Comparison of ENCODE assay signal across 19 cellular contexts in the genomic region with DNA sequence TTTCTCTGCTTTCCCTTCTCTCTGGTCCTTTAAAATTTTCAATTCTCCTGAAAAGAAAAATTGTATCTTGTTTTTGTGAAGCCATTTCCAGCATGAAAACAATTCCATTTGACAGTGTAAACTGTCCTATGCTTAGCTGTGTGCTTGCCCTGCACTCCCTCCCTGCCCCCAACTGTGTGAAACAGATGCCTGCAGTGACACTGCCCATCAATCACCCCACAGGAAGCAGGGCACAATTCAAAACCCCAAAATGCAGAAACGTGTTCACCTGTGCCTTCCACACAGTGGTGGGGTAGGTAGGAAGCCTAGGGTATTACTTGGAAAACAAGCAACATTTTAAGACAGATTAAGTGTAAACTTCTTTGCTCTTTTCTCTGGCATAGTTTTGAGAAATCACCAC. TPM values are rescaled to one million over a fixed set of nuclear protein-coding genes. Genes with fewer than 3 reads are reported as not detected.
DNase-seq lines count a peak whose midpoint lies in the region; TF ChIP-seq lines count a peak whose summit lies in the region.
"Had no signal": no experiment of that assay in that cellular context is flagged by ENCODE, and none has a peak within 500 bp of the region (broad histone marks: within the 10 kb centered on the region; RNA-seq: fewer than 3 reads in every experiment).

No MANE protein-coding gene starts in this region.

- H3K4me2 ChIP-seq in hepatocyte (peak overlapping the region; percentile 51), neural progenitor cell (peak overlapping the region; percentile 46)

- H2AFZ ChIP-seq in hepatocyte (no peak overlapping the region), neural progenitor cell (replicated peaks) (no peak overlapping the region)
- H2AFZ ChIP-seq: GM23248 had no signal

- H3K4me1 ChIP-seq in HEK293 (ENCODE audit: control insufficient read depth, insufficient read depth, low read length), result no peaks in the 10 kb centered on the region
- peaks cover 4% of the 10 kb centered on the region for H3K4me1 ChIP-seq in hepatocyte (ENCODE audit: insufficient read depth)
- peaks cover 17% of the 10 kb centered on the region for H3K4me1 ChIP-seq in neural progenitor cell
- peaks cover 3% of the 10 kb centered on the region for H3K4me1 ChIP-seq in CD4-positive, alpha-beta memory T cell (ENCODE audit: insufficient read depth, low read length)
- H3K4me1 ChIP-seq: SJSA1 had no signal

- H3K27ac Mint-ChIP-seq in neural progenitor cell (no peak overlapping the region), immature natural killer cell (no peak overlapping the region)
- no peak overlapping the region for H3K27ac Mint-ChIP-seq in CD4-positive, alpha-beta memory T cell
- H3K27ac Mint-ChIP-seq: CD4-positive, CD25-positive, alpha-beta regulatory T cell; IgD-negative memory B cell had no signal

- DNase-seq in NCI-H69 (lab: John Stamatoyannopoulos, UW) (peak; percentile 65), hepatocyte (ENCODE audit: low spot score) (no peak), neural progenitor cell (ENCODE audit: low spot score) (peak; percentile 18), immature natural killer cell (no peak), NCI-H1930 (lab: John Stamatoyannopoulos, UW) (no peak)
- no peak for DNase-seq in activated naive CD4-positive, alpha-beta T cell treated with anti-CD3 and anti-CD28 coated beads, Interleukin-2, amount 50 U/mL, for 16 hours
- no peak for DNase-seq in CD4-positive, alpha-beta memory T cell
- DNase-seq: ACHN; CD4-positive, CD25-positive, alpha-beta regulatory T cell; DMS79; GM23248; NCI-H1048; NCI-H187 treated with DMSO at 0.1 percent for 48 hours; NCI-H2171 treated with DMSO at 0.1 percent for 48 hours; PC-3 had no signal

- H3K4me1 Mint-ChIP-seq in neural progenitor cell (peaks cover 20% of the 10 kb centered on the region), immature natural killer cell (peaks cover 3 to 5% of the 10 kb centered on the region in 2 donors)
- peaks cover 1 to 6% (median 4%) of the 10 kb centered on the region in 4 donors for H3K4me1 Mint-ChIP-seq in CD4-positive, alpha-beta memory T cell

- H3K9ac ChIP-seq in neural progenitor cell, result no peak overlapping the region
- H3K9ac ChIP-seq: GM23248 had no signal

- no peaks in the 10 kb centered on the region for H3K9me2 ChIP-seq in hepatocyte (replicated peaks; ENCODE audit: insufficient read depth)

- WGBS in hepatocyte (ENCODE audit: low lambda C conversion rate, missing lambda C conversion rate), result 18% methylated on average over 1 of the region's 1 CpG

- H3K79me2 ChIP-seq in hepatocyte, result no peaks in the 10 kb centered on the region
- H3K79me2 ChIP-seq in neural progenitor cell (ENCODE audit: low read depth), result no peaks in the 10 kb centered on the region

- H3K9me3 ChIP-seq in HEK293 (ENCODE audit: control insufficient read depth, insufficient read depth, low read depth, low read length) (no peaks in the 10 kb centered on the region), hepatocyte (ENCODE audit: low read depth) (no peaks in the 10 kb centered on the region), neural progenitor cell (ENCODE audit: low read depth) (no peaks in the 10 kb centered on the region)
- no peaks in the 10 kb centered on the region for H3K9me3 ChIP-seq in CD4-positive, alpha-beta memory T cell (ENCODE audit: control insufficient read depth in 1 of 2, low read length in 2 of 2)
- H3K9me3 ChIP-seq: SJSA1 had no signal

- H3F3A ChIP-seq in neural progenitor cell (ENCODE audit: low read depth), result peaks cover 6% of the 10 kb centered on the region

- no peak for TF ChIP-seq CTCF in HEK293 (tag by site-specific recombination; IDR thresholded peaks at IDR 0.05)
- TF ChIP-seq CTCF in hepatocyte (IDR thresholded peaks at IDR 0.05; ENCODE audit: poor library complexity), result no peak
- TF ChIP-seq CTCF in neural progenitor cell (IDR thresholded peaks at IDR 0.05), result no peak

- no peak overlapping the region for H3K27ac ChIP-seq in HEK293 (ENCODE audit: extremely low read depth, low read depth, low read length)
- no peak overlapping the region for H3K27ac ChIP-seq in hepatocyte
- H3K27ac ChIP-seq in neural progenitor cell, result no peak overlapping the region
- no peak overlapping the region for H3K27ac ChIP-seq in CD4-positive, alpha-beta memory T cell (ENCODE audit: low read depth, low read length)
- H3K27ac ChIP-seq: GM23248, SJSA1 had no signal

- H3K9me3 Mint-ChIP-seq in neural progenitor cell (peaks cover 6% of the 10 kb centered on the region), immature natural killer cell (peaks cover 0 to 1% (median 0%) of the 10 kb centered on the region in 6 donors)
- H3K9me3 Mint-ChIP-seq in CD4-positive, alpha-beta memory T cell, result no peaks in the 10 kb centered on the region
- H3K9me3 Mint-ChIP-seq: CD4-positive, CD25-positive, alpha-beta regulatory T cell had no signal

- H3K27me3 Mint-ChIP-seq in neural progenitor cell (ENCODE audit: insufficient read depth, low read depth), result peaks cover 13% of the 10 kb centered on the region
- H3K27me3 Mint-ChIP-seq in CD4-positive, alpha-beta memory T cell, result peaks cover 21 to 37% of the 10 kb centered on the region in 2 donors
- H3K27me3 Mint-ChIP-seq in immature natural killer cell (ENCODE audit: low read depth in 3 of 3), result peaks cover 2 to 4% (median 3%) of the 10 kb centered on the region in 3 donors

- H3K4me3 Mint-ChIP-seq in neural progenitor cell (no peak overlapping the region), immature natural killer cell (no peak overlapping the region)
- H3K4me3 Mint-ChIP-seq in CD4-positive, alpha-beta memory T cell, result no peak overlapping the region
- H3K4me3 Mint-ChIP-seq: CD4-positive, CD25-positive, alpha-beta regulatory T cell; IgD-negative memory B cell had no signal

- peaks cover 3% of the 10 kb centered on the region for H3K36me3 Mint-ChIP-seq in neural progenitor cell
- peaks cover 0 to 10% of the 10 kb centered on the region in 2 donors for H3K36me3 Mint-ChIP-seq in CD4-positive, alpha-beta memory T cell
- peaks cover 0 to 4% (median 3%) of the 10 kb centered on the region in 3 donors for H3K36me3 Mint-ChIP-seq in immature natural killer cell
- H3K36me3 Mint-ChIP-seq: CD4-positive, CD25-positive, alpha-beta regulatory T cell had no signal

- H4K20me1 ChIP-seq in hepatocyte (ENCODE audit: insufficient read depth, poor library complexity, severe bottlenecking) (no peaks in the 10 kb centered on the region), neural progenitor cell (ENCODE audit: low read depth) (no peaks in the 10 kb centered on the region)

- POLR2A ChIA-PET in HEK293 (lab: Yijun Ruan, JAX), result no interaction called here
- POLR2A ChIA-PET in CD4-positive, alpha-beta memory T cell (lab: Charles Lee; ENCODE audit: partially characterized antibody), result no interaction called here

- H3K27me3 ChIP-seq in hepatocyte (no peaks in the 10 kb centered on the region), neural progenitor cell (peaks cover 10% of the 10 kb centered on the region)
- H3K27me3 ChIP-seq in CD4-positive, alpha-beta memory T cell (ENCODE audit: insufficient read depth, low read length), result peaks cover 5% of the 10 kb centered on the region

- H3K4me3 ChIP-seq in HEK293 (ENCODE audit: low read depth, low read length) (no peak overlapping the region), hepatocyte (no peak overlapping the region), neural progenitor cell (no peak overlapping the region)
- H3K4me3 ChIP-seq in CD4-positive, alpha-beta memory T cell (ENCODE audit: low read length in 2 of 2), result no peak overlapping the region
- H3K4me3 ChIP-seq: GM12878, GM23248, SJSA1 had no signal

- CTCF ChIA-PET in HEK293 (lab: Yijun Ruan, JAX), result no interaction called here
- CTCF ChIA-PET in CD4-positive, alpha-beta memory T cell (lab: Charles Lee; ENCODE audit: partially characterized antibody), result no interaction called here

- intact Hi-C loops in CD4-positive, alpha-beta memory T cell (cut with micrococcal nuclease), result no loop called here

- no peaks in the 10 kb centered on the region for H3K36me3 ChIP-seq in HEK293 (ENCODE audit: control insufficient read depth in 2 of 2, insufficient read depth in 1 of 2, low read length in 2 of 2)
- no peaks in the 10 kb centered on the region for H3K36me3 ChIP-seq in hepatocyte (replicated peaks; ENCODE audit: insufficient read depth, low read depth)
- H3K36me3 ChIP-seq in neural progenitor cell, result no peaks in the 10 kb centered on the region
- H3K36me3 ChIP-seq in CD4-positive, alpha-beta memory T cell (ENCODE audit: insufficient read depth, low read length), result no peaks in the 10 kb centered on the region
- H3K36me3 ChIP-seq: SJSA1 had no signal

TF ChIP-seq in HEK293, 187 proteins besides CTCF, POLR2A, EP300 and RAD21 (continues in another document):
- peak; percentile 81 for TF ChIP-seq ZIC2 (tag by site-specific recombination; IDR thresholded peaks at IDR 0.05)

RNA-seq across cellular contexts. Expression of a gene that starts 6.2 kb away (rescaled TPM):
- total RNA-seq in hepatocyte (3.1 TPM in 2 replicates), neural progenitor cell (ENCODE audit: low replicate concordance) (3.0 and 4.8 TPM in 2 replicates)
- polyA plus RNA-seq in hepatocyte (1.7 and 2.1 TPM in 2 replicates), immature natural killer cell (not detected)
- under 1 TPM; 0.11 to 0.29 TPM for total RNA-seq in CD4-positive, alpha-beta memory T cell
- under 1 TPM in 1 of 2 donors, not detected in 1; 0.03 TPM for polyA plus RNA-seq in CD4-positive, alpha-beta memory T cell
- polyA plus RNA-seq: CD4-positive, CD25-positive, alpha-beta regulatory T cell had no signal

Comparison
In these comparisons a context has a peak if more than half of its experiments do, and no peak if none do; other contexts are left out.
1. DNase-seq: peak in NCI-H69 (single experiment) and neural progenitor cell (single experiment); none in hepatocyte (single experiment), activated naive CD4-positive, alpha-beta T cell treated with anti-CD3 and anti-CD28 coated beads, Interleukin-2, amount 50 U/mL, for 16 hours (single experiment), CD4-positive, alpha-beta memory T cell (0 of 5), immature natural killer cell (0 of 3) and NCI-H1930 (0 of 2).